In the genomic region with DNA sequence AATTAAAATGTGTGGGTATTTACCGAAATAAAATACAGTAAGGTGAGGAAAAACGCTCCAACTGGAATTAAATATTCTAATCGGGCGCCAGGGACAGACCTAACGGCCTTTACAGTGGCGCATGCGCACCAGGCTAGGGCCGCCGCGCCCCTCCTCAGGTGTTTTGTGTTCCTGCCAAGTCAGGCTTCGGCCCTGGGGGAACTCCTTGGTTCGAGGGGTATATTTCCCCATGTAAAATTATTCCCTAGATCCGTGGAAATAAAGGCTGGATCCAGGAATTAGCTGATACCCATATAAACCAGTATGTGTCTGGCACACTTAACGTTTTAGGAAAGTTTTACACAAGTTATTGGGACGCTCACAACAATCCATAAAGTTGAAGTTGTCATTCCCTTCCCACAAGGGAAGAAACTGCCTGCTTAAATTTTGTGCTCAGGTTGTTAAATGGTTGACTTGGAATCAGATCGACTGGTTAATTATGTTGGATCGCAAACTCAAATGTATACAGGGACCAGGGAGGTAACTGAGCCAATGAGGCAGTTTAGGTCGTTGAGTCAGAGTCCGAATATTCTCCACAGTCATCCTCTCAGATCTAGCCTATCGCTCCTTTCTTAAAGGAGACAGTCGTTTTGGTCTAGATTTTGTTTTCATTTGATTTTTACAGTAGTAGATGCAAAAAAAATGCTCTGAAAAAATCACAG, we compare ENCODE assay signal across 8 cellular contexts. TPM values are rescaled to one million over a fixed set of nuclear protein-coding genes. Genes with fewer than 3 reads are reported as not detected.
A peak's percentile ranks its signal among the peaks of the same experiment; 100 is the strongest.
DNase-seq lines count a peak whose midpoint lies in the region; ATAC-seq lines count a peak whose summit lies in the region.

No MANE protein-coding gene starts in this region.

- H3K4me1 Mint-ChIP-seq in naive B cell: peaks cover 6 to 47% (median 21%) of the 10 kb centered on the region in 3 donors

- peak; percentile 45 for ATAC-seq in GM18511 (IDR thresholded peaks at IDR 0.05; ENCODE audit: unreplicated experiment)
- peak; percentile 60 to 69 for ATAC-seq in naive B cell (ENCODE audit: low read depth in 2 of 2)
- no peak for ATAC-seq in GM18861 (IDR thresholded peaks at IDR 0.05; ENCODE audit: unreplicated experiment)

- peak overlapping the region; percentile 98 for H3K27ac ChIP-seq in KOPT-K1 (ENCODE audit: low read depth, low read length, poor library complexity, severe bottlenecking)

- H3K4me3 Mint-ChIP-seq in naive B cell: peak overlapping the region; percentile 98 to 100 (median 100)

- DNase-seq in RKO (ENCODE audit: low spot score) (peak; percentile 89), fibroblast of gingiva (ENCODE audit: low read depth) (peak; percentile 45), naive B cell (peak; percentile 78)
- DNase-seq in activated T-helper 1 cell treated with anti-CD3 and anti-CD28 coated beads, Interleukin-2, amount 50 U/mL, for 16 hours (ENCODE audit: low read depth in 1 of 2, low spot score in 1 of 2): peak; percentile 57 to 62
- peak; percentile 70 to 73 for DNase-seq in stimulated activated CD8-positive, alpha-beta memory T cell treated with anti-CD3 and anti-CD28 coated beads, Interleukin-7, amount 100 ng/mL, for 4 hours (ENCODE audit: low read depth in 2 of 2)

- no peaks in the 10 kb centered on the region for H3K9me3 ChIP-seq in KOPT-K1 (ENCODE audit: insufficient read depth, low read length, poor library complexity, severe bottlenecking)

- no peaks in the 10 kb centered on the region for H3K9me3 Mint-ChIP-seq in naive B cell

- peak overlapping the region; percentile 95 to 99 (median 99) for H3K27ac Mint-ChIP-seq in naive B cell

- peaks cover 0 to 8% of the 10 kb centered on the region in 2 donors for H3K36me3 Mint-ChIP-seq in naive B cell

- peaks cover 0 to under 1% (median 0%) of the 10 kb centered on the region in 3 donors for H3K27me3 Mint-ChIP-seq in naive B cell

- peaks cover 26% of the 10 kb centered on the region for H3K36me3 ChIP-seq in KOPT-K1 (ENCODE audit: insufficient read depth, low read length)

RNA-seq across cellular contexts. Expression of gene ANAPC7, which starts 0.6 kb away (rescaled TPM):
- 10 to 100 TPM; 20.1 to 40.7 (median 25.1) TPM for polyA plus RNA-seq in naive B cell (ENCODE audit: low read depth in 6 of 6)

RNA-seq across cellular contexts. Expression of gene ARPC3, which starts 46.0 kb away (rescaled TPM):
- 1,000 to 10,000 TPM; 1,452 to 1,836 (median 1,596) TPM for polyA plus RNA-seq in naive B cell (ENCODE audit: low read depth in 6 of 6)
